ENCODE assay signal across 1 cellular context in the genomic region with DNA sequence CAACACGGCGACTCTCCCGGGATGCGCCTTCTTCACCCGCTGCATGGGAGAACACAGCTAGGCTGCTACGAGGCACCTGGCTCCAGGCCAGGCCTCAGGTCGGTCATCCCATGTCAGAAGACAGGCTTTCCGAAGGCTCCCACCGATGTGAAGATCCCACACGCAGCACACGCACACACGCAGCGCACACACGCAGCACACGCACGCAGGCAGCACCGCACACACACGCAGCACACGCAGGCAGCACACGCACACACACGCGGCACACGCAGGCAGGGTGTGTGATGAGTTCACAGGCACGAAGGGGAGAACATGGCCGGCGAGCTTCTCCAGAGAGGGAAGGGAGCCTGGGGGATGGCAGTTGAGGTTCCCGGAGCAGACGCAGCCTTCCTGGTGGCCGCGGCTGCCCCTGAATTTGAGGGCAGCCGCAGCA.
TF ChIP-seq lines count a peak whose summit lies in the region.

No MANE protein-coding gene starts in this region.

TF ChIP-seq in H1, 55 proteins besides CTCF, POLR2A, EP300 and RAD21:
- TF ChIP-seq TAF7 (optimal IDR thresholded peaks at IDR 0.05; ENCODE audit: borderline replicate concordance, low read depth, low read length) (no peak), GTF2F1 (IDR thresholded peaks at IDR 0.05; ENCODE audit: borderline replicate concordance, low read depth, low read length) (no peak), MAFK (IDR thresholded peaks at IDR 0.05; ENCODE audit: low read depth, low read length) (no peak), RFX5 (IDR thresholded peaks at IDR 0.05; ENCODE audit: borderline replicate concordance, low read depth, low read length) (no peak), HDAC6 (IDR thresholded peaks at IDR 0.05; ENCODE audit: low read depth, low read length) (no peak), BCL11A (IDR thresholded peaks at IDR 0.05; ENCODE audit: low read depth in 2 of 2, low read length in 2 of 2) (no peak), BACH1 (IDR thresholded peaks at IDR 0.05; ENCODE audit: low read length) (no peak), CREB1 (IDR thresholded peaks at IDR 0.05) (no peak), EGR1 (IDR thresholded peaks at IDR 0.05; ENCODE audit: borderline replicate concordance, low read depth, low read length) (no peak), NRF1 (IDR thresholded peaks at IDR 0.05; ENCODE audit: low read depth, low read length) (no peak), ASH2L (IDR thresholded peaks at IDR 0.05; ENCODE audit: low read length) (no peak), TBP (IDR thresholded peaks at IDR 0.05; ENCODE audit: low read depth, low read length) (no peak), SAP30 (IDR thresholded peaks at IDR 0.05; ENCODE audit: insufficient read depth, insufficient replicate concordance, low read length) (no peak), GABPA (IDR thresholded peaks at IDR 0.05; ENCODE audit: borderline replicate concordance, insufficient read depth, low read length) (no peak), CEBPB (IDR thresholded peaks at IDR 0.05; ENCODE audit: low read depth, low read length) (no peak)
- TF ChIP-seq, protein P1, sequence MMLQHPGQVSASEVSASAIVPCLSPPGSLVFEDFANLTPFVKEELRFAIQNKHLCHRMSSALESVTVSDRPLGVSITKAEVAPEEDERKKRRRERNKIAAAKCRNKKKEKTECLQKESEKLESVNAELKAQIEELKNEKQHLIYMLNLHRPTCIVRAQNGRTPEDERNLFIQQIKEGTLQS (IDR thresholded peaks at IDR 0.05; ENCODE audit: insufficient read depth, low read depth, low read length) = no peak
